ENCODE assay signal across 2 cellular contexts in genomic region chr4:76570141-76570989, GRCh38.
TF ChIP-seq lines count a peak whose summit lies in the region.

No MANE protein-coding gene starts in this region.

TF ChIP-seq in IMR-90, 13 proteins besides CTCF, POLR2A, EP300 and RAD21 (continued from another document):
- no peak for TF ChIP-seq ELK1 (IDR thresholded peaks at IDR 0.05; ENCODE audit: borderline replicate concordance, low read depth, low read length)
- TF ChIP-seq CHD1 (IDR thresholded peaks at IDR 0.05; ENCODE audit: low read depth, low read length) = no peak
- TF ChIP-seq BHLHE40 (IDR thresholded peaks at IDR 0.05; ENCODE audit: low read depth, low read length) = peak; percentile 16; the same call in 1 of the 2 replicates
- TF ChIP-seq MAZ (IDR thresholded peaks at IDR 0.05; ENCODE audit: borderline replicate concordance, low read depth, low read length) = no peak
- no peak for TF ChIP-seq USF2 (IDR thresholded peaks at IDR 0.05; ENCODE audit: low read depth, low read length)
- TF ChIP-seq MXI1 (IDR thresholded peaks at IDR 0.05; ENCODE audit: borderline replicate concordance, low read depth, low read length) = no peak
- TF ChIP-seq NFE2L2 (IDR thresholded peaks at IDR 0.05; ENCODE audit: low read depth, low read length) = peak; percentile 48; the same call in 1 of the 2 replicates
TF ChIP-seq in IMR-90: peak in this region for 6.

TF ChIP-seq in liver, 16 proteins besides CTCF, POLR2A, EP300 and RAD21 (continued from another document):
- TF ChIP-seq MAX (IDR thresholded peaks at IDR 0.05) = peak; percentile 70
- TF ChIP-seq FOXA2 (IDR thresholded peaks at IDR 0.05) = peak; percentile 80
- peak; percentile 67 for TF ChIP-seq HNF4G (IDR thresholded peaks at IDR 0.05)
- peak; percentile 48 for TF ChIP-seq FOXA1 (IDR thresholded peaks at IDR 0.05)
- peak; percentile 90 to 91 for TF ChIP-seq JUND (IDR thresholded peaks at IDR 0.05)
- peak; percentile 72 for TF ChIP-seq YY1 (IDR thresholded peaks at IDR 0.05)
- TF ChIP-seq REST (IDR thresholded peaks at IDR 0.05) = peak; percentile 63
- TF ChIP-seq RXRA (IDR thresholded peaks at IDR 0.05) = peak; percentile 91 to 95
- TF ChIP-seq ATF3 (IDR thresholded peaks at IDR 0.05) = peak; percentile 58
- no peak for TF ChIP-seq GABPA (IDR thresholded peaks at IDR 0.05 in 1 of 2, conservative IDR thresholded peaks at IDR 0.05 in 1 of 2)
